ENCODE assay signal across 1 cellular context in the genomic region with DNA sequence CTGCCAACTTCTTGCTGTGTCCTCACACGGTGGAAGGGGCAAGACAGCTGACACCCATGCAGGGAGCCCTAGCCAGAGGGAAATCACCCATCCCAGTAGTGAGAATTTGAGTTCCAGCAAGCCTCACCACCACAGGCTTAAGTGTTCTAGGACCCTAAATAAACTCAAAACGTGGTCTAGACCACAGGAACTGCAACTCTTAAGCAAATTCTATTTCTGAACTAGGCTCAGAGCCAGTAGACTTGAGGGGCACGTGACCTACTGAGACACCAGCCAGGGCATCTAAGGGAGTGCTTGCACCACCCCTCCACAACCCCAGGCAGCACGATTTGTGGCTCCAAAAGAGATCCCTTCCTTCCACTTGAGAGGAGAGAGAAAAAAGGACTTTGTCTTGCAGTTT.
TF ChIP-seq lines count a peak whose summit lies in the region.

No MANE protein-coding gene starts in this region.

TF ChIP-seq in SK-N-SH, 30 proteins besides CTCF, POLR2A, EP300 and RAD21 (continued from another document):
- TF ChIP-seq, protein P1, sequence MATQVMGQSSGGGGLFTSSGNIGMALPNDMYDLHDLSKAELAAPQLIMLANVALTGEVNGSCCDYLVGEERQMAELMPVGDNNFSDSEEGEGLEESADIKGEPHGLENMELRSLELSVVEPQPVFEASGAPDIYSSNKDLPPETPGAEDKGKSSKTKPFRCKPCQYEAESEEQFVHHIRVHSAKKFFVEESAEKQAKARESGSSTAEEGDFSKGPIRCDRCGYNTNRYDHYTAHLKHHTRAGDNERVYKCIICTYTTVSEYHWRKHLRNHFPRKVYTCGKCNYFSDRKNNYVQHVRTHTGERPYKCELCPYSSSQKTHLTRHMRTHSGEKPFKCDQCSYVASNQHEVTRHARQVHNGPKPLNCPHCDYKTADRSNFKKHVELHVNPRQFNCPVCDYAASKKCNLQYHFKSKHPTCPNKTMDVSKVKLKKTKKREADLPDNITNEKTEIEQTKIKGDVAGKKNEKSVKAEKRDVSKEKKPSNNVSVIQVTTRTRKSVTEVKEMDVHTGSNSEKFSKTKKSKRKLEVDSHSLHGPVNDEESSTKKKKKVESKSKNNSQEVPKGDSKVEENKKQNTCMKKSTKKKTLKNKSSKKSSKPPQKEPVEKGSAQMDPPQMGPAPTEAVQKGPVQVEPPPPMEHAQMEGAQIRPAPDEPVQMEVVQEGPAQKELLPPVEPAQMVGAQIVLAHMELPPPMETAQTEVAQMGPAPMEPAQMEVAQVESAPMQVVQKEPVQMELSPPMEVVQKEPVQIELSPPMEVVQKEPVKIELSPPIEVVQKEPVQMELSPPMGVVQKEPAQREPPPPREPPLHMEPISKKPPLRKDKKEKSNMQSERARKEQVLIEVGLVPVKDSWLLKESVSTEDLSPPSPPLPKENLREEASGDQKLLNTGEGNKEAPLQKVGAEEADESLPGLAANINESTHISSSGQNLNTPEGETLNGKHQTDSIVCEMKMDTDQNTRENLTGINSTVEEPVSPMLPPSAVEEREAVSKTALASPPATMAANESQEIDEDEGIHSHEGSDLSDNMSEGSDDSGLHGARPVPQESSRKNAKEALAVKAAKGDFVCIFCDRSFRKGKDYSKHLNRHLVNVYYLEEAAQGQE (IDR thresholded peaks at IDR 0.05; ENCODE audit: low read depth, low read length): no peak
- no peak for TF ChIP-seq JUND (IDR thresholded peaks at IDR 0.05)
